In the genomic region with DNA sequence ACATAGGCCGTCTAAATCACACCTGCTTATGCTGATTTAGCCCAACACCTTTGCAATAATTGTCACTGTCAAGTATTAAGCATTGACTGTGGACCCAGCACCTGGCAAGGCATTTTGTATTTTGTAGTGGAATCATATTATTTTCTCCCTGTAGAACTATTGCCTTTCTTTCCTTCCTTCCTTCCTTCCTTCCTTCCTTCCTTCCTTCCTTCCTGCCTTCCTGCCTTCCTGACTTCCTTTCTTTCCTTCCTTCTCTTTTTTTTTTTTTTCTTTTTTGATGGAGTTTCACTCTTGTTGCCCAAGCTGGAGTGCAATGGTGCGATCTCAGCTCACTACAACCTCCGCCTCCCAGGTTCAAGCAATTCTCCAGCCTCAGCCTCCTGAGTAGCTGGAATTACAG, we compare ENCODE assay signal across 1 cellular context. TPM values are rescaled to one million over a fixed set of nuclear protein-coding genes. Genes with fewer than 3 reads are reported as not detected.
"Had no signal": no experiment of that assay in that cellular context is flagged by ENCODE, and none has a peak within 500 bp of the region (broad histone marks: within the 10 kb centered on the region; RNA-seq: fewer than 3 reads in every experiment).

No MANE protein-coding gene starts in this region.

RNA-seq across cellular contexts. Expression of a gene that starts 13.5 kb away (rescaled TPM):
- polyA plus RNA-seq: K562 had no signal
